Comparison of ENCODE assay signal across 1 cellular context in genomic region chr7:73394416-73394815, GRCh38.
A peak's percentile ranks its signal among the peaks of the same experiment; 100 is the strongest.
TF ChIP-seq lines count a peak whose summit lies in the region.

No MANE protein-coding gene starts in this region.

TF ChIP-seq in K562, 482 proteins besides CTCF, POLR2A, EP300 and RAD21:
- TF ChIP-seq YY1 (IDR thresholded peaks at IDR 0.05; ENCODE audit: borderline replicate concordance in 1 of 3, control insufficient read depth in 1 of 3, extremely low read depth in 1 of 3, insufficient read depth in 3 of 3, insufficient read length in 1 of 3, insufficient replicate concordance in 2 of 3, low read depth in 1 of 3, low read length in 2 of 3) (peak in 1 of 3 experiments; percentile 11), THRB (CRISPR knock-in tag; conservative IDR thresholded peaks at IDR 0.05) (no peak), TCF7L2 (IDR thresholded peaks at IDR 0.05; ENCODE audit: low read depth, low read length) (no peak)
